18 cellular contexts compared by ENCODE assay signal in the genomic region with DNA sequence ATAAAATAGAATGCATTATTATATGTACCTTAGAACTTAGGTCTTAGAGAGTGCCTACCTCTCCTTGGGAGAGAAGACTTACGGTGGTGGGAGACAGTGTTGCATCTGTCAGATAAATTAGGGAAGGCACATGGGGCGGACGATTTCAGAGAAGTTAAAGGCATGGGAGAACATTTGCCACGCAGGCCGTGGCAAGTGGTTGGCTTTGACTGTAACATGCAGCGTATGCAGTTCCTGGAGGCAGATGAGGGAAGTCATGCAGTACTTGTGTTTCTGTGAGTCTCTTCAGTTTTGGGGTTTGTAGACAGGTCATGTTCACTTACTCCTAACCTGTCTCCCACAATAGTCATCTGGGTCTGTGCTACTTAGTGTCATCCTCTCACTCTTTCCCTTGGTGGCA. TPM values are rescaled to one million over a fixed set of nuclear protein-coding genes. Genes with fewer than 3 reads are reported as not detected.
DNase-seq lines count a peak whose midpoint lies in the region; ATAC-seq and TF ChIP-seq lines count a peak whose summit lies in the region.
"Had no signal": no experiment of that assay in that cellular context is flagged by ENCODE, and none has a peak within 500 bp of the region (broad histone marks: within the 10 kb centered on the region; RNA-seq: fewer than 3 reads in every experiment).

No MANE protein-coding gene starts in this region.

- intact Hi-C loops in left cardiac atrium (cut with DNase I) (no loop called here), left ventricle myocardium superior (cut with micrococcal nuclease) (no loop called here), mucosa of descending colon (cut with DNase I, micrococcal nuclease) (no loop called here), spleen (cut with DNase I; ENCODE audit: low total_unique reads) (no loop called here)

- H3K9me3 ChIP-seq in gastroesophageal sphincter (no peaks in the 10 kb centered on the region), mucosa of descending colon (no peaks in the 10 kb centered on the region), spleen (no peaks in the 10 kb centered on the region)

- H3K4me1 ChIP-seq in gastroesophageal sphincter (peaks cover 18 to 79% (median 24%) of the 10 kb centered on the region in 3 donors), mucosa of descending colon (ENCODE audit: low read depth) (peaks cover 2% of the 10 kb centered on the region), spleen (peaks cover 0 to 70% (median 38%) of the 10 kb centered on the region in 6 donors)

- H3K36me3 ChIP-seq in gastroesophageal sphincter (no peaks in the 10 kb centered on the region), mucosa of descending colon (ENCODE audit: low read depth) (no peaks in the 10 kb centered on the region), spleen (no peaks in the 10 kb centered on the region)

- H3K4me3 ChIP-seq in gastroesophageal sphincter (no peak overlapping the region), mucosa of descending colon (no peak overlapping the region), spleen (no peak overlapping the region)
- H3K4me3 ChIP-seq: BLaER1 treated with 17β-estradiol and CSF1 and Interleukin-3, amounts not matched to agents 10 nM and 100 nM; SK-N-MC had no signal

- ATAC-seq in left cardiac atrium (peak; percentile 16 to 41), left ventricle myocardium superior (no peak), gastroesophageal sphincter (peak; percentile 26), mucosa of descending colon (no peak)
- ATAC-seq: Panc1 had no signal

- no peak for TF ChIP-seq EP300 in gastroesophageal sphincter (IDR thresholded peaks at IDR 0.05)

- peak overlapping the region in 3 of 4 donors; percentile 64 to 75 (median 72) for H3K27ac ChIP-seq in gastroesophageal sphincter
- H3K27ac ChIP-seq in spleen, result peak overlapping the region in 2 of 8 donors; percentile 12 to 26
- H3K27ac ChIP-seq: BLaER1 treated with 17β-estradiol and CSF1 and Interleukin-3, amounts not matched to agents 10 nM and 100 nM; RWPE1; SK-N-MC had no signal

- 83 to 92% methylated on average over 6 of the region's 6 CpGs for WGBS in gastroesophageal sphincter (ENCODE audit: low coverage in 1 of 2), 2 donors
- WGBS in spleen, 5 donors, result 73 to 89% (median 87%) methylated on average over 6 of the region's 6 CpGs

- TF ChIP-seq POLR2A in gastroesophageal sphincter (IDR thresholded peaks at IDR 0.05) (no peak), spleen (IDR thresholded peaks at IDR 0.05) (no peak)

- TF ChIP-seq CTCF in gastroesophageal sphincter (IDR thresholded peaks at IDR 0.05) (no peak), mucosa of descending colon (IDR thresholded peaks at IDR 0.05) (no peak), spleen (IDR thresholded peaks at IDR 0.05 in 8 of 11, conservative IDR thresholded peaks at IDR 0.05 in 3 of 11) (no peak)

- DNase-seq in left cardiac atrium, result no peak
- DNase-seq in left ventricle myocardium superior, result no peak
- peak; percentile 36 for DNase-seq in pons (ENCODE audit: low spot score)
- no peak for DNase-seq in mucosa of descending colon
- DNase-seq in T1000 (lab: John Stamatoyannopoulos, UW), result no peak
- DNase-seq in spleen, result no peak
- DNase-seq: CD4-positive, alpha-beta memory T cell; COR-L47; NCI-H1048; NCI-H1417; NCI-H2029 treated with DMSO at 0.1 percent for 48 hours; NCI-H69; SIG-M5 had no signal

- no peaks in the 10 kb centered on the region for H3K27me3 ChIP-seq in gastroesophageal sphincter
- no peaks in the 10 kb centered on the region for H3K27me3 ChIP-seq in spleen (replicated peaks in 1 of 7)

RNA-seq across cellular contexts. Expression of a gene that starts 43.6 kb away (rescaled TPM):
- total RNA-seq in left cardiac atrium (10 to 100 TPM; 12.1 to 20.2 TPM), left ventricle myocardium superior (14.7 TPM), gastroesophageal sphincter (10 to 100 TPM; 18.7 to 30.1 (median 21.1) TPM), mucosa of descending colon (10 to 100 TPM; 60.9 to 74.3 (median 72.8) TPM), spleen (100 to 1,000 TPM in 1 of 7 donors, 10 to 100 TPM in 6; 45.7 to 116 (median 86.2) TPM)
- polyA plus RNA-seq in spleen, result 10 to 100 TPM in 2 of 3 donors, 1 to 10 TPM in 1; 7.2 to 12.3 (median 10.6) TPM

Comparison
In these comparisons a context has a peak if more than half of its experiments do, and no peak if none do; other contexts are left out.
1. ATAC-seq: peak in left cardiac atrium (2 of 2) and gastroesophageal sphincter (single experiment); none in left ventricle myocardium superior (single experiment) and mucosa of descending colon (single experiment).